16 cellular contexts compared by ENCODE assay signal in genomic region chr1:34867421-34867820, GRCh38. TPM values are rescaled to one million over a fixed set of nuclear protein-coding genes. Genes with fewer than 3 reads are reported as not detected.
DNase-seq lines count a peak whose midpoint lies in the region; ATAC-seq and TF ChIP-seq lines count a peak whose summit lies in the region.
"Had no signal": no experiment of that assay in that cellular context is flagged by ENCODE, and none has a peak within 500 bp of the region (broad histone marks: within the 10 kb centered on the region; RNA-seq: fewer than 3 reads in every experiment).

No MANE protein-coding gene starts in this region.

- no peaks in the 10 kb centered on the region for H4K20me1 ChIP-seq in BLaER1 treated with 17β-estradiol and CSF1 and Interleukin-3, amounts not matched to agents 10 nM and 100 nM

- no peaks in the 10 kb centered on the region for H3K27me3 ChIP-seq in BLaER1 treated with 17β-estradiol and CSF1 and Interleukin-3, amounts not matched to agents 10 nM and 100 nM
- peaks cover 51% of the 10 kb centered on the region for H3K27me3 ChIP-seq in endodermal cell (ENCODE audit: control insufficient read depth, insufficient read depth, low read length, poor library complexity, severe bottlenecking)
- H3K27me3 ChIP-seq: thyroid gland had no signal

- H3K36me3 ChIP-seq in BLaER1 treated with 17β-estradiol and CSF1 and Interleukin-3, amounts not matched to agents 10 nM and 100 nM = no peaks in the 10 kb centered on the region
- no peaks in the 10 kb centered on the region for H3K36me3 ChIP-seq in endodermal cell (ENCODE audit: control insufficient read depth, insufficient read depth, low read length)
- H3K36me3 ChIP-seq: thyroid gland had no signal

- peaks cover 25% of the 10 kb centered on the region for H3K27me3 Mint-ChIP-seq in T-helper 2 cell treated with Interferon-gamma antibody and Interleukin-4, amounts not matched to agents 5 μg/mL and 100 μg/mL, for 36 hours (ENCODE audit: low read depth)
- H3K27me3 Mint-ChIP-seq in T-cell (peaks cover 11 to 15% of the 10 kb centered on the region in 2 donors), naive B cell (no peaks in the 10 kb centered on the region), endodermal cell (ENCODE audit: insufficient read depth) (peaks cover 48% of the 10 kb centered on the region)

- peaks cover 19% of the 10 kb centered on the region for H3K4me1 Mint-ChIP-seq in T-helper 2 cell treated with Interferon-gamma antibody and Interleukin-4, amounts not matched to agents 5 μg/mL and 100 μg/mL, for 36 hours (ENCODE audit: low read depth)
- peaks cover 44 to 51% (median 47%) of the 10 kb centered on the region in 3 donors for H3K4me1 Mint-ChIP-seq in T-cell
- H3K4me1 Mint-ChIP-seq in naive B cell = peaks cover 21 to 30% (median 29%) of the 10 kb centered on the region in 3 donors
- H3K4me1 Mint-ChIP-seq in endodermal cell = no peaks in the 10 kb centered on the region

- H3K27ac ChIP-seq in BLaER1 treated with 17β-estradiol and CSF1 and Interleukin-3, amounts not matched to agents 10 nM and 100 nM = peak overlapping the region in 1 of 11 experiments; percentile 27; a peak in 2 of 22 replicates
- no peak overlapping the region for H3K27ac ChIP-seq in endodermal cell (ENCODE audit: low read depth, low read length)

- CTCF ChIA-PET in T-cell (lab: Charles Lee) = interaction anchor here in 1 of 2 donors (0.5 to 4.8 kb wide), 3 partner anchors 14 to 140 kb away, joined by 3 to 37 read pairs (median 3); no protein-coding TSS in a partner anchor

- no peaks in the 10 kb centered on the region for H3K9me3 ChIP-seq in BLaER1 treated with 17β-estradiol and CSF1 and Interleukin-3, amounts not matched to agents 10 nM and 100 nM (replicated peaks in 1 of 11)
- H3K9me3 ChIP-seq in endodermal cell (ENCODE audit: control insufficient read depth, low read length) = no peaks in the 10 kb centered on the region
- H3K9me3 ChIP-seq: A549, thyroid gland had no signal

- H3K4me3 ChIP-seq in BLaER1 treated with 17β-estradiol and CSF1 and Interleukin-3, amounts not matched to agents 10 nM and 100 nM = peak overlapping the region in 3 of 10 experiments; percentile 72 to 75 (median 73); a peak in 3 of 20 replicates
- H3K4me3 ChIP-seq in endodermal cell (ENCODE audit: low read length) = no peak overlapping the region
- H3K4me3 ChIP-seq: A549, thyroid gland had no signal

- peak overlapping the region; percentile 6 for H3K4me3 Mint-ChIP-seq in T-helper 2 cell treated with Interferon-gamma antibody and Interleukin-4, amounts not matched to agents 5 μg/mL and 100 μg/mL, for 36 hours
- H3K4me3 Mint-ChIP-seq in T-cell = peak overlapping the region; percentile 45 to 82 (median 66)
- H3K4me3 Mint-ChIP-seq in naive B cell = peak overlapping the region; percentile 42 to 87 (median 78)
- H3K4me3 Mint-ChIP-seq in endodermal cell = no peak overlapping the region

- ATAC-seq in T-cell (replicated peaks in 1 of 4) (no peak), naive B cell (ENCODE audit: low read depth in 2 of 2) (no peak)

- peak overlapping the region in 2 of 11 experiments; percentile 28 to 82; a peak in 3 of 22 replicates for H3K9ac ChIP-seq in BLaER1 treated with 17β-estradiol and CSF1 and Interleukin-3, amounts not matched to agents 10 nM and 100 nM
- H3K9ac ChIP-seq in endodermal cell (ENCODE audit: extremely low read depth, low read length, poor library complexity, severe bottlenecking) = no peak overlapping the region

- no peak for TF ChIP-seq CTCF in endodermal cell (conservative IDR thresholded peaks at IDR 0.05)

- H3K27ac Mint-ChIP-seq in T-helper 2 cell treated with Interferon-gamma antibody and Interleukin-4, amounts not matched to agents 5 μg/mL and 100 μg/mL, for 36 hours = no peak overlapping the region
- H3K27ac Mint-ChIP-seq in T-cell (peak overlapping the region; percentile 11 to 47), naive B cell (peak overlapping the region in 4 of 6 donors; percentile 69 to 87 (median 85)), endodermal cell (no peak overlapping the region)
- H3K27ac Mint-ChIP-seq: activated CD4-positive, alpha-beta memory T cell treated with anti-CD3 and anti-CD28 coated beads for 36 hours; activated naive CD4-positive, alpha-beta T cell treated with anti-CD3 and anti-CD28 coated beads for 36 hours had no signal

- H3K4me1 ChIP-seq in BLaER1 treated with 17β-estradiol and CSF1 and Interleukin-3, amounts not matched to agents 10 nM and 100 nM = peaks cover 15 to 35% (median 22%) of the 10 kb centered on the region in 10 experiments
- H3K4me1 ChIP-seq in endodermal cell (ENCODE audit: control insufficient read depth, insufficient read depth, low read length) = no peaks in the 10 kb centered on the region

- H3K9me3 Mint-ChIP-seq in T-helper 2 cell treated with Interferon-gamma antibody and Interleukin-4, amounts not matched to agents 5 μg/mL and 100 μg/mL, for 36 hours = no peaks in the 10 kb centered on the region
- H3K9me3 Mint-ChIP-seq in T-cell (no peaks in the 10 kb centered on the region), naive B cell (no peaks in the 10 kb centered on the region), endodermal cell (no peaks in the 10 kb centered on the region)
- H3K9me3 Mint-ChIP-seq: activated CD4-positive, alpha-beta memory T cell treated with anti-CD3 and anti-CD28 coated beads for 36 hours; activated naive CD4-positive, alpha-beta T cell treated with anti-CD3 and anti-CD28 coated beads for 36 hours had no signal

- no peak for DNase-seq in T-helper 2 cell treated with Interferon-gamma antibody and Interleukin-4, amounts not matched to agents 5 μg/mL and 100 μg/mL, for 36 hours (ENCODE audit: low spot score)
- no peak for DNase-seq in T-helper 2 cell
- no peak for DNase-seq in T-cell
- no peak for DNase-seq in naive B cell
- no peak for DNase-seq in HPDE6-E6E7 (ENCODE audit: extremely low spot score)
- DNase-seq in endodermal cell = no peak
- DNase-seq in NCI-H774 (lab: John Stamatoyannopoulos, UW) = no peak
- DNase-seq: activated CD4-positive, alpha-beta memory T cell treated with anti-CD3 and anti-CD28 coated beads for 36 hours; activated naive CD4-positive, alpha-beta T cell treated with anti-CD3 and anti-CD28 coated beads for 36 hours; effector CD8-positive, alpha-beta T cell; NCI-H187; NCI-H510A treated with DMSO at 0.1 percent for 48 hours; retina; thyroid gland had no signal

- H3K36me3 Mint-ChIP-seq in T-helper 2 cell treated with Interferon-gamma antibody and Interleukin-4, amounts not matched to agents 5 μg/mL and 100 μg/mL, for 36 hours (ENCODE audit: low read depth) = no peaks in the 10 kb centered on the region
- no peaks in the 10 kb centered on the region for H3K36me3 Mint-ChIP-seq in T-cell
- H3K36me3 Mint-ChIP-seq in naive B cell = no peaks in the 10 kb centered on the region
- no peaks in the 10 kb centered on the region for H3K36me3 Mint-ChIP-seq in endodermal cell (ENCODE audit: low read depth)
- H3K36me3 Mint-ChIP-seq: activated CD4-positive, alpha-beta memory T cell treated with anti-CD3 and anti-CD28 coated beads for 36 hours had no signal

- 88 to 93% methylated on average over 6 of the region's 6 CpGs for WGBS in endodermal cell (ENCODE audit: insufficient coverage in 1 of 2, insufficient read length in 1 of 2), 2 experiments

- peak overlapping the region; percentile 75 to 98 (median 94); a peak in 20 of 22 replicates for H3K4me2 ChIP-seq in BLaER1 treated with 17β-estradiol and CSF1 and Interleukin-3, amounts not matched to agents 10 nM and 100 nM

- POLR2A ChIA-PET in T-cell (lab: Charles Lee) = no interaction called here

RNA-seq across cellular contexts. Expression of gene SMIM12, which starts 7.9 kb away (rescaled TPM):
- total RNA-seq in T-cell (10 to 100 TPM; 29.8 to 46.7 (median 37.1) TPM), endodermal cell (10 to 100 TPM; 43.0 to 47.6 TPM)
- polyA plus RNA-seq in naive B cell (ENCODE audit: low read depth in 6 of 6) = 100 to 1,000 TPM in 1 of 6 donors, 10 to 100 TPM in 5; 66.8 to 124 (median 73.1) TPM
- polyA plus RNA-seq in endodermal cell (2013, experiment 1 of 2) = 29.8 TPM
- polyA plus RNA-seq in endodermal cell (2013, experiment 2 of 2) = 31.3 TPM

Comparison
In these comparisons a context has a peak if more than half of its experiments do, and no peak if none do; other contexts are left out.
1. H3K27ac Mint-ChIP-seq: peak in T-cell (2 of 2) and naive B cell (4 of 6); none in T-helper 2 cell treated with Interferon-gamma antibody and Interleukin-4, amounts not matched to agents 5 μg/mL and 100 μg/mL, for 36 hours (single experiment) and endodermal cell (single experiment).